Comparison of ENCODE assay signal across 8 cellular contexts in the genomic region with DNA sequence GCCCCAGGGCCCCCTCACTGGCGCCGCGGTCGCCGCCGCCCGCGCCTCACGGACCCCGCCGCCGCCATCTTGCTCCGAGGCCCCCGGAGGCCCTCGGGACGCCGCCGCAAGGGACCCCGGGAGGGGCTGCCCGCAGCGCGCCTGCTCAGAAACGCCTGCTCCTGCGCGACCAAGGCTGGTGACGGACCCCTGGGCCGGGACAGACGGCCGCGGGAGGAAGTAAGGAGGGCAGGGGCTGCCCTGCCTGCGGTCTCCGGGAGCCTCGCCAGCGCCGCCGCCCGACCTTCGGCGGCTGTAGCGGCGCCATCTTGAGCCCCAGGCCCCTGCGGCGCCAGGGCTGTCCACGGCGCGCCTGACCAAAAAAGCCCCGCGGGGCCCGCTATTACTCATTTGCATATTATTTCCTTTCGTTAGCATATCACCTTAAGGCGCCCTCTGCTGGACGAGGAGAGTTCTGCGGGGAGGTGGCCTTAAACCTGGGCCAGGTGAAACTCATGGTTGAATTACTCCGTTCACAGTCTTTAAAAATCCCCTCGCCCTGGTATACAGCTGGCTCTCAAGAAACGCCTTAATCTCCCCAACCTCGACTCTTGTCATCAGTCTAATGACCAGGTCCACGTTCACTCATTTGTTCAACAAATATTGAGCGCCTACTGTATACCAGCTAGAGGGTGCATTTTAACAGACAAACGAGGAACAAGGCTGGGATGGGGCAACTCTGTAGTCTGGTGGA. TPM values are rescaled to one million over a fixed set of nuclear protein-coding genes. Genes with fewer than 3 reads are reported as not detected.
DNase-seq lines count a peak whose midpoint lies in the region; ATAC-seq, FAIRE-seq and TF ChIP-seq lines count a peak whose summit lies in the region.

TSS of gene REXO1 (minus strand) at position 85 of the 733 bp plus-strand sequence. CDS start 125 bp downstream, outside the sequence.

- intact Hi-C loops in T-helper 1 cell treated with Interleukin-12 subunit alpha and Interleukin-12 subunit beta and Interleukin-4 antibody, amounts not matched to agents 30 ng/mL and 1 ng/mL, for 36 hours (cut with micrococcal nuclease): loop anchor here (1.0 kb wide), 3 partner anchors 36 to 195 kb away; partner anchors contain the start of genes ABHD17A and ATP8B3
- intact Hi-C loops in left ventricle myocardium superior (cut with micrococcal nuclease) (no loop called here), psoas muscle (cut with DNase I) (no loop called here)

- ATAC-seq in HG02870 (IDR thresholded peaks at IDR 0.05; ENCODE audit: unreplicated experiment): peak; percentile 68
- ATAC-seq in left ventricle myocardium superior: peak; percentile 86
- ATAC-seq in psoas muscle: peak; percentile 90 to 94 (median 92)

- DNase-seq in GM13976 (ENCODE audit: low spot score) (peak; percentile 94), NCI-H146 treated with DMSO at 0.1 percent for 48 hours (lab: John Stamatoyannopoulos, UW; ENCODE audit: unreplicated experiment) (peak; percentile 75), amniotic epithelial cell (ENCODE audit: low read depth) (peak; percentile 84), left ventricle myocardium superior (peak; percentile 97), psoas muscle (peak; percentile 96 to 97), urothelium cell line (ENCODE audit: low spot score) (peak; percentile 82)

- in situ Hi-C loops in GM13976 (cut with MboI; ENCODE audit: low sequenced_read_pairs, unreplicated experiment): no loop called here

- H3K36me3 ChIP-seq in psoas muscle (ENCODE audit: insufficient read depth in 1 of 2, low read depth in 1 of 2): no peaks in the 10 kb centered on the region

- H3K9me3 ChIP-seq in psoas muscle: no peaks in the 10 kb centered on the region

- no peak for FAIRE-seq in urothelium cell line (lab: Jason Lieb, UNC)

- peak within 1 kb of the TSS; percentile 99 for H3K27ac ChIP-seq in psoas muscle

- TF ChIP-seq CTCF in GM13976 (IDR thresholded peaks at IDR 0.05; ENCODE audit: borderline replicate concordance, control extremely low read depth, extremely low read depth, insufficient read depth, missing control alignments) (peak; percentile 96), psoas muscle (IDR thresholded peaks at IDR 0.05) (peak; percentile 90)

- peaks cover 0 to 16% (median 2%) of the 10 kb centered on the region in 3 donors for H3K27me3 ChIP-seq in psoas muscle (ENCODE audit: insufficient read depth in 3 of 3, low read length in 2 of 3)

- WGBS in psoas muscle, 3 donors: 2 to 3% (median 2%) methylated on average over 45 to 60 of the region's 60 CpGs

- H3K4me3 ChIP-seq in psoas muscle: peak within 1 kb of the TSS; percentile 88

- peaks cover 41% of the 10 kb centered on the region for H3K4me1 ChIP-seq in psoas muscle

RNA-seq across cellular contexts. Expression of gene REXO1, which starts in this region (rescaled TPM):
- total RNA-seq in T-helper 1 cell treated with Interleukin-12 subunit alpha and Interleukin-12 subunit beta and Interleukin-4 antibody, amounts not matched to agents 30 ng/mL and 1 ng/mL, for 36 hours: 57.9 and 59.7 TPM in 2 replicates
- total RNA-seq in left ventricle myocardium superior (16.0 TPM), psoas muscle (10 to 100 TPM; 13.5 to 35.2 (median 22.3) TPM)
- 10 to 100 TPM; 16.5 to 26.9 (median 20.3) TPM for polyA plus RNA-seq in psoas muscle

Comparison
In these comparisons a context has a peak if more than half of its experiments do, and no peak if none do; other contexts are left out.
1. Peak in every context shown above with its lines: DNase-seq, ATAC-seq, H3K4me3 ChIP-seq and H3K27ac ChIP-seq.